In the genomic region with DNA sequence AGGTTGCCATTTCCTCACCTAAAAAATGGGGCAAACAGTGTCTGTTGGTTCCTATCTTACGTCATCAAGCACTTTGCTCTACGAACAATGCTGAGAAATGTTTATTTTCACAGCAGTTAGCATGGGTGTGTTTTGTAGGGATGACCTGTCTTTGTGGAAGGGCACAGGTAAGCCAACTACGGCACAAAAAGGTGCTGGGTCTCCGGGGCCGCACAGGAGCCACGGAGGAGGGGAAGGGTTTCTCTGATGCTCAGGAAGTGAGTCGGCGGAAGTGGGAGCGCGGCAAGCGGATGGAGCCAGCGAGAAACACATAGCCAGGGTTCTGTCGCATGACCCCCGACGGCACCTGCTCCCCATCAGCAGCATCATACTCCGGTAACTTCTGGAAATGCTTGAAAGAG, we compare ENCODE assay signal across 13 cellular contexts.
DNase-seq lines count a peak whose midpoint lies in the region; ATAC-seq, FAIRE-seq and TF ChIP-seq lines count a peak whose summit lies in the region.
"Had no signal": no experiment of that assay in that cellular context is flagged by ENCODE, and none has a peak within 500 bp of the region (broad histone marks: within the 10 kb centered on the region; RNA-seq: fewer than 3 reads in every experiment).

No MANE protein-coding gene starts in this region.

- H3K4me3 ChIP-seq in PC-9, result no peak overlapping the region; the same call in 1 of the 2 replicates
- H3K4me3 ChIP-seq in H1 (ENCODE audit: extremely low read depth in 1 of 4, insufficient read depth in 2 of 4, low read depth in 3 of 4, low read length in 4 of 4), result no peak overlapping the region

- H4K91ac ChIP-seq in H1 (replicated peaks; ENCODE audit: insufficient read length, low read length), result no peak overlapping the region

- CTCF ChIA-PET in PC-9 (lab: Charles Lee), result no interaction called here
- CTCF ChIA-PET in H1 (lab: Charles Lee; ENCODE audit: partially characterized antibody), result no interaction called here

- no peaks in the 10 kb centered on the region for H3K79me1 ChIP-seq in H1 (ENCODE audit: low read depth, low read length)

- no peaks in the 10 kb centered on the region for H3K9me3 ChIP-seq in PC-9 (ENCODE audit: insufficient read depth, low read depth)
- no peaks in the 10 kb centered on the region for H3K9me3 ChIP-seq in H1 (ENCODE audit: insufficient read depth in 2 of 2, low read depth in 1 of 2, low read length in 1 of 2)
- H3K9me3 ChIP-seq: neutrophil had no signal

- TF ChIP-seq CTCF in PC-9 (conservative IDR thresholded peaks at IDR 0.05) (no peak), H1 (IDR thresholded peaks at IDR 0.05; ENCODE audit: control extremely low read depth in 1 of 3, insufficient read depth in 1 of 3, low read depth in 1 of 3, low read length in 3 of 3) (no peak)

- H2BK20ac ChIP-seq in H1 (ENCODE audit: low read length), result no peak overlapping the region; the same call in 1 of the 2 replicates

- peak overlapping the region; percentile 1; the same call in 1 of the 2 replicates for H3K18ac ChIP-seq in H1 (ENCODE audit: extremely low read depth, low read length)

- no peak overlapping the region for H4K5ac ChIP-seq in H1 (ENCODE audit: insufficient read length, low read depth, low read length)

- peak; percentile 69 for ATAC-seq in HG02938 (IDR thresholded peaks at IDR 0.05; ENCODE audit: unreplicated experiment)
- ATAC-seq in HG02763 (IDR thresholded peaks at IDR 0.05; ENCODE audit: unreplicated experiment), result no peak
- ATAC-seq: foreskin keratinocyte, left colon had no signal

- no peak overlapping the region for H3K56ac ChIP-seq in H1 (replicated peaks; ENCODE audit: insufficient read length, low read depth, low read length)

- H3K27me3 ChIP-seq in PC-9 (ENCODE audit: insufficient read depth, low read depth), result no peaks in the 10 kb centered on the region; the same call in 1 of the 2 replicates
- peaks cover 0 to 2% (median 0%) of the 10 kb centered on the region in 4 experiments; a peak in 1 of 7 replicates for H3K27me3 ChIP-seq in H1 (replicated peaks in 1 of 4; ENCODE audit: control insufficient read depth in 3 of 4, extremely low read depth in 1 of 4, insufficient read depth in 3 of 4, low read length in 3 of 4)
- H3K27me3 ChIP-seq: foreskin keratinocyte, neutrophil had no signal

- no peak overlapping the region for H3K9ac ChIP-seq in H1 (replicated peaks in 1 of 4; ENCODE audit: extremely low read depth in 1 of 4, low read depth in 3 of 4, low read length in 3 of 4)

- no peak overlapping the region for H2BK5ac ChIP-seq in H1 (ENCODE audit: low read depth, low read length)

- no peak for TF ChIP-seq RAD21 in H1 (IDR thresholded peaks at IDR 0.05 in 1 of 2, conservative IDR thresholded peaks at IDR 0.05 in 1 of 2; ENCODE audit: low read depth in 2 of 2, low read length in 2 of 2)

- H3F3A ChIP-seq in PC-9 (ENCODE audit: insufficient read depth, low read depth), result no peaks in the 10 kb centered on the region

- H3K14ac ChIP-seq in H1 (ENCODE audit: insufficient read length), result no peak overlapping the region

- no peak overlapping the region; the same call in 1 of the 2 replicates for H4K8ac ChIP-seq in H1 (ENCODE audit: extremely low read depth, insufficient read depth, low read length)

- no peak overlapping the region for H2BK15ac ChIP-seq in H1 (ENCODE audit: low read length)

- H3K23me2 ChIP-seq in H1 (ENCODE audit: low read depth, low read length), result no peaks in the 10 kb centered on the region; the same call in none of the 2 replicates

- no peak overlapping the region for H2AK5ac ChIP-seq in H1 (ENCODE audit: low read depth, low read length)

- DNase-seq in NCI-H2107 treated with DMSO at 0.1 percent for 48 hours (lab: John Stamatoyannopoulos, UW; ENCODE audit: unreplicated experiment), result peak; percentile 5
- DNase-seq in NCI-H2107 (lab: John Stamatoyannopoulos, UW), result no peak
- peak in 1 of 2 experiments; percentile 8 for DNase-seq in PC-9
- no peak for DNase-seq in H1 (ENCODE audit: low read depth in 1 of 2, low spot score in 2 of 2)
- no peak for DNase-seq in NOMO-1 (lab: John Stamatoyannopoulos, UW; ENCODE audit: unreplicated experiment in 2 of 2)
- DNase-seq in islet precursor cell, result no peak
- DNase-seq: foreskin keratinocyte, left colon, NCI-H187 treated with DMSO at 0.1 percent for 48 hours had no signal

- H2AFZ ChIP-seq in PC-9 (peak overlapping the region; percentile 67), H1 (ENCODE audit: low read length) (no peak overlapping the region)

- intact Hi-C loops in PC-9 (cut with micrococcal nuclease; ENCODE audit: unreplicated experiment), result no loop called here

- BruUV-seq in PC-9 (replicated peaks; lab: Mats Ljungman, UMichigan), result no TSS peak

- no peak for TF ChIP-seq EP300 in H1 (IDR thresholded peaks at IDR 0.05; ENCODE audit: borderline replicate concordance in 1 of 2, low read depth in 2 of 2, low read length in 2 of 2)

- peak overlapping the region; percentile 42; the same call in 1 of the 2 replicates for H3K4me2 ChIP-seq in PC-9
- peak overlapping the region in 1 of 2 experiments; percentile 25; a peak in 1 of 4 replicates for H3K4me2 ChIP-seq in H1 (ENCODE audit: insufficient read depth in 1 of 2, low read depth in 2 of 2, low read length in 2 of 2)

- H2BK120ac ChIP-seq in H1 (replicated peaks; ENCODE audit: low read depth, low read length), result no peak overlapping the region

- H3K9me2 ChIP-seq in PC-9 (ENCODE audit: insufficient read depth), result no peaks in the 10 kb centered on the region

- H4K20me1 ChIP-seq in PC-9 (ENCODE audit: insufficient read depth), result no peaks in the 10 kb centered on the region
- H4K20me1 ChIP-seq in H1 (replicated peaks in 1 of 2; ENCODE audit: control insufficient read depth in 1 of 2, insufficient read depth in 2 of 2, low read length in 2 of 2), result no peaks in the 10 kb centered on the region

- H3K36me3 ChIP-seq in PC-9 (ENCODE audit: low read depth), result no peaks in the 10 kb centered on the region
- no peaks in the 10 kb centered on the region for H3K36me3 ChIP-seq in H1 (ENCODE audit: control insufficient read depth in 2 of 4, insufficient read depth in 4 of 4, low read length in 3 of 4)
- H3K36me3 ChIP-seq: neutrophil had no signal

- no peak overlapping the region for H3K4ac ChIP-seq in H1 (replicated peaks; ENCODE audit: insufficient read length, low read depth, low read length)

- no peak for TF ChIP-seq POLR2A in H1 (IDR thresholded peaks at IDR 0.05; ENCODE audit: control extremely low read depth in 1 of 2, low read depth in 2 of 2, low read length in 2 of 2)

- H3K27ac ChIP-seq in PC-9, result no peak overlapping the region
- H3K27ac ChIP-seq in H1 (ENCODE audit: low read depth, low read length), result no peak overlapping the region
- H3K27ac ChIP-seq: foreskin keratinocyte, neutrophil had no signal

- no peak overlapping the region for H3K23ac ChIP-seq in H1 (ENCODE audit: insufficient read length)

- no peak for FAIRE-seq in H1 (lab: Jason Lieb, UNC)
- FAIRE-seq: colon had no signal

- POLR2A ChIA-PET in PC-9 (lab: Charles Lee; ENCODE audit: unreplicated experiment) (no interaction called here), H1 (lab: Charles Lee; ENCODE audit: partially characterized antibody) (no interaction called here)

- H3K79me2 ChIP-seq in PC-9 (ENCODE audit: low read depth) (no peaks in the 10 kb centered on the region), H1 (ENCODE audit: control insufficient read depth in 1 of 2, insufficient read depth in 2 of 2, low read length in 2 of 2) (no peaks in the 10 kb centered on the region; a peak in 1 of 4 replicates)

- no peaks in the 10 kb centered on the region for H3K4me1 ChIP-seq in PC-9 (replicated peaks; ENCODE audit: insufficient read depth)
- H3K4me1 ChIP-seq in H1 (replicated peaks in 1 of 4; ENCODE audit: control insufficient read depth in 3 of 4, insufficient read depth in 4 of 4, low read length in 3 of 4), result peaks cover 0 to 21% (median 8%) of the 10 kb centered on the region in 4 experiments; a peak in 4 of 7 replicates
- H3K4me1 ChIP-seq: foreskin keratinocyte had no signal

- WGBS in H1 (ENCODE audit: extremely low coverage in 1 of 2, insufficient coverage in 1 of 2, insufficient read length in 1 of 2, insufficient replicate concordance in 2 of 2, low coverage in 1 of 2, low lambda C conversion rate in 2 of 2, missing lambda C conversion rate in 1 of 2), 2 experiments, result 85% methylated on average over 16 of the region's 16 CpGs; no CpG with 5 or more reads in 1 of the 2 experiments

- peak overlapping the region; percentile 7; the same call in 1 of the 2 replicates for H2BK12ac ChIP-seq in H1 (ENCODE audit: low read depth, low read length)

TF ChIP-seq in H1, 55 proteins besides CTCF, POLR2A, EP300 and RAD21:
- TF ChIP-seq, protein P1, sequence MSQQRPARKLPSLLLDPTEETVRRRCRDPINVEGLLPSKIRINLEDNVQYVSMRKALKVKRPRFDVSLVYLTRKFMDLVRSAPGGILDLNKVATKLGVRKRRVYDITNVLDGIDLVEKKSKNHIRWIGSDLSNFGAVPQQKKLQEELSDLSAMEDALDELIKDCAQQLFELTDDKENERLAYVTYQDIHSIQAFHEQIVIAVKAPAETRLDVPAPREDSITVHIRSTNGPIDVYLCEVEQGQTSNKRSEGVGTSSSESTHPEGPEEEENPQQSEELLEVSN (IDR thresholded peaks at IDR 0.05), result no peak
- TF ChIP-seq EGR1 (IDR thresholded peaks at IDR 0.05; ENCODE audit: borderline replicate concordance, low read depth, low read length), result peak; percentile 56; the same call in 1 of the 2 replicates
TF ChIP-seq in H1: peak in this region for 1.
